In the genomic region with DNA sequence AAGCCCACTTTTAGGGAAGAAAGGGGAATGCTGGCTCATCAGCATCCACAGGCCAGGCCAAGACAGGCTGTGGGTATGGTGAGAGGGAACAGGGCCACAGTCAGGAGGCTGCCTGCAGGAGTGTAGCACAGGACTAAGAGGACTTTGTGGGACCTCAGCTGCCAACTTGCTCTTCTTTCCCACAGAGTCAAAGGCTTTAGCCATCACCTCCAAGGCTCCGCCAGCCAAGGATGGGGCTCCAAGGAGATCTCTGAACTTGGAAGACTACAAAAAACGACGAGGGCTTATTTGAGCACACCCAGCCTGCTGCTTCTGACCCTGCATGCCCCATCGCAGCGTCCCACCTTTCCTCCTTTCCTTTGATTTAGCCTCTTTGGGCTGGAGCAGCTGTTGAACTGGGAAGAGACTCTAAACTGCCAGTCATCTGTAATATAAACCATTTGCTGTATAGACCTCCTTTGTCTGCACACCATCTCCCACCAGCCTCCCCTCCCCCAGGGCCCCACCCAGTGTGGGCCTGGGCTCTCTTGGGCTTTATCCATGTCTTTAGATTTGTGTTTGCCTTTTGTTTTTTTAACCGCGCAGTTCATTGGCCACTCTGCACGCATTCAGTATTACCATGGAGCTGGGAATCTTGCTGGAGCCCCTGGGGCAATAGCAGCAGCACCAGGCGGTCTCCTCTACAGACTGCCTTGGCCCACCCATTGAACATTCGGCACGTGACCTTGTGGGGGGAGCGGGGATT, we compare ENCODE assay signal across 25 cellular contexts. TPM values are rescaled to one million over a fixed set of nuclear protein-coding genes. Genes with fewer than 3 reads are reported as not detected.
DNase-seq lines count a peak whose midpoint lies in the region; ATAC-seq, FAIRE-seq and TF ChIP-seq lines count a peak whose summit lies in the region.
"Had no signal": no experiment of that assay in that cellular context is flagged by ENCODE, and none has a peak within 500 bp of the region (broad histone marks: within the 10 kb centered on the region; RNA-seq: fewer than 3 reads in every experiment).

No MANE protein-coding gene starts in this region.

- ATAC-seq in stimulated activated naive CD8-positive, alpha-beta T cell treated with anti-CD3 and anti-CD28 coated beads, Interleukin-15, amount 100 ng/mL, for 72 hours = no peak
- ATAC-seq in stimulated activated naive CD8-positive, alpha-beta T cell treated with anti-CD3 and anti-CD28 coated beads, Interleukin-15, Interleukin-2, amounts not matched to agents 100 U/mL and 50 U/mL, for 24 hours = no peak
- no peak for ATAC-seq in memory B cell (ENCODE audit: low read depth)
- ATAC-seq: HepG2, K562 had no signal

- no peak for FAIRE-seq in astrocyte (lab: Jason Lieb, UNC)
- FAIRE-seq: A204.1, H54, HepG2, K562 had no signal

- H3K27me3 ChIP-seq in astrocyte (ENCODE audit: insufficient read depth, low read length) = no peaks in the 10 kb centered on the region
- H3K27me3 ChIP-seq in dorsolateral prefrontal cortex = no peaks in the 10 kb centered on the region
- H3K27me3 ChIP-seq: MG63 had no signal

- H3K9me3 ChIP-seq in astrocyte (ENCODE audit: insufficient read depth, low read depth, low read length) = no peaks in the 10 kb centered on the region
- H3K9me3 ChIP-seq: MG63 had no signal

- intact Hi-C loops in dorsolateral prefrontal cortex (cut with DNase I) = no loop called here

- no peak overlapping the region for H3K9ac ChIP-seq in astrocyte (ENCODE audit: low read length)

- H3K36me3 Mint-ChIP-seq in astrocyte (ENCODE audit: low read depth, unreplicated experiment) (peaks cover 49% of the 10 kb centered on the region), memory B cell (peaks cover 34% of the 10 kb centered on the region)

- peaks cover 44% of the 10 kb centered on the region for H3K36me3 ChIP-seq in astrocyte (ENCODE audit: insufficient read depth, low read length)

- DNase-seq in stimulated activated naive CD8-positive, alpha-beta T cell treated with anti-CD3 and anti-CD28 coated beads, Interleukin-15, amount 100 ng/mL, for 72 hours = no peak
- no peak for DNase-seq in stimulated activated naive CD8-positive, alpha-beta T cell treated with anti-CD3 and anti-CD28 coated beads, Interleukin-15, Interleukin-2, amounts not matched to agents 100 U/mL and 50 U/mL, for 24 hours
- DNase-seq in astrocyte (ENCODE audit: low read depth) (no peak), memory B cell (ENCODE audit: low spot score in 2 of 2) (no peak), dorsolateral prefrontal cortex (no peak), RKO (ENCODE audit: low spot score) (no peak), NCI-H446 (lab: John Stamatoyannopoulos, UW) (no peak)
- no peak for DNase-seq in activated CD4-positive, CD25-positive, alpha-beta regulatory T cell treated with anti-CD3 and anti-CD28 coated beads, Interleukin-2, amount 50 U/mL, for 72 hours
- DNase-seq: EL, GF-D8, MG63, NCI-H1417, NCI-H1694 treated with DMSO at 0.1 percent for 48 hours, NCI-H2081 treated with DMSO at 0.1 percent for 48 hours, NCI-H2171 treated with DMSO at 0.1 percent for 48 hours, NCI-H446 treated with DMSO at 0.1 percent for 48 hours, NCI-H526 treated with DMSO at 0.1 percent for 48 hours, RPMI8226, SHP77 treated with DMSO at 0.1 percent for 48 hours had no signal

- H3K27ac Mint-ChIP-seq in stimulated activated naive CD8-positive, alpha-beta T cell treated with anti-CD3 and anti-CD28 coated beads, Interleukin-15, amount 100 ng/mL, for 72 hours = peak overlapping the region; percentile 78 to 83
- peak overlapping the region; percentile 7 for H3K27ac Mint-ChIP-seq in astrocyte (ENCODE audit: unreplicated experiment)
- H3K27ac Mint-ChIP-seq in memory B cell = peak overlapping the region; percentile 38

- H2AFZ ChIP-seq in astrocyte (ENCODE audit: low read depth, low read length) = no peak overlapping the region

- H3K9me3 Mint-ChIP-seq in stimulated activated naive CD8-positive, alpha-beta T cell treated with anti-CD3 and anti-CD28 coated beads, Interleukin-15, amount 100 ng/mL, for 72 hours = no peaks in the 10 kb centered on the region
- H3K9me3 Mint-ChIP-seq in astrocyte (ENCODE audit: unreplicated experiment) (no peaks in the 10 kb centered on the region), memory B cell (no peaks in the 10 kb centered on the region)

- H4K20me1 ChIP-seq in astrocyte (ENCODE audit: insufficient read depth, low read length) = no peaks in the 10 kb centered on the region

- no peaks in the 10 kb centered on the region for H3K79me2 ChIP-seq in astrocyte (ENCODE audit: insufficient read depth, low read length)

- H3K4me2 ChIP-seq in astrocyte (ENCODE audit: low read length) = no peak overlapping the region

- H3K27me3 Mint-ChIP-seq in stimulated activated naive CD8-positive, alpha-beta T cell treated with anti-CD3 and anti-CD28 coated beads, Interleukin-15, amount 100 ng/mL, for 72 hours = no peaks in the 10 kb centered on the region
- H3K27me3 Mint-ChIP-seq in astrocyte (ENCODE audit: low read depth, unreplicated experiment) (no peaks in the 10 kb centered on the region), memory B cell (no peaks in the 10 kb centered on the region)

- no peak overlapping the region for H3K4me3 ChIP-seq in astrocyte (ENCODE audit: insufficient read depth, low read depth, low read length)
- H3K4me3 ChIP-seq in dorsolateral prefrontal cortex = no peak overlapping the region
- H3K4me3 ChIP-seq: K562, MG63 had no signal

- peaks cover 65% of the 10 kb centered on the region for H3K4me1 Mint-ChIP-seq in stimulated activated naive CD8-positive, alpha-beta T cell treated with anti-CD3 and anti-CD28 coated beads, Interleukin-15, amount 100 ng/mL, for 72 hours
- H3K4me1 Mint-ChIP-seq in astrocyte (ENCODE audit: low read depth, unreplicated experiment) (peaks cover 9% of the 10 kb centered on the region), memory B cell (peaks cover 10% of the 10 kb centered on the region)

- peaks cover 4% of the 10 kb centered on the region for H3K4me1 ChIP-seq in astrocyte (ENCODE audit: insufficient read depth, low read length)

- no peak for TF ChIP-seq CTCF in astrocyte (IDR thresholded peaks at IDR 0.05; ENCODE audit: insufficient read depth, low read depth, low read length)
- TF ChIP-seq CTCF in dorsolateral prefrontal cortex (IDR thresholded peaks at IDR 0.05 in 54 of 56, conservative IDR thresholded peaks at IDR 0.05 in 2 of 56; ENCODE audit: low read depth in 1 of 56, partially characterized antibody in 56 of 56) = no peak

- no peak overlapping the region for H3K4me3 Mint-ChIP-seq in stimulated activated naive CD8-positive, alpha-beta T cell treated with anti-CD3 and anti-CD28 coated beads, Interleukin-15, amount 100 ng/mL, for 72 hours
- H3K4me3 Mint-ChIP-seq in astrocyte (ENCODE audit: unreplicated experiment) (no peak overlapping the region), memory B cell (no peak overlapping the region)
- H3K4me3 Mint-ChIP-seq: CD14-positive monocyte had no signal

- H3K27ac ChIP-seq in astrocyte (ENCODE audit: low read depth, low read length) (no peak overlapping the region), dorsolateral prefrontal cortex (no peak overlapping the region)
- H3K27ac ChIP-seq: HL-60 had no signal

RNA-seq across cellular contexts. Expression of a gene that starts 13.1 kb away (rescaled TPM):
- 1.0 and 1.2 TPM in 2 replicates for total RNA-seq in astrocyte
- total RNA-seq in dorsolateral prefrontal cortex = 100 to 1,000 TPM in 3 of 120 experiments, 10 to 100 TPM in 117; 10.7 to 128 (median 50.0) TPM

RNA-seq across cellular contexts. Expression of a gene that starts 33.1 kb away (rescaled TPM):
- total RNA-seq in astrocyte = 0.14 TPM in 1 of 2 replicates, not detected in the other
- total RNA-seq in dorsolateral prefrontal cortex = 1 to 10 TPM in 112 of 120 experiments, under 1 TPM in 8; 0.15 to 7.3 (median 2.6) TPM
- total RNA-seq: HepG2 had no signal

Comparison
In these comparisons a context has a peak if more than half of its experiments do, and no peak if none do; other contexts are left out.
1. H3K27ac Mint-ChIP-seq: peak in every context shown above with its lines; median percentile 80 in stimulated activated naive CD8-positive, alpha-beta T cell treated with anti-CD3 and anti-CD28 coated beads, Interleukin-15, amount 100 ng/mL, for 72 hours; 38 in memory B cell; 7 in astrocyte.